In genomic region chr6:12339808-12340487, GRCh38 we compare ENCODE assay signal across 20 cellular contexts.
"Had no signal": no experiment of that assay in that cellular context is flagged by ENCODE, and none has a peak within 500 bp of the region (broad histone marks: within the 10 kb centered on the region; RNA-seq: fewer than 3 reads in every experiment).

No MANE protein-coding gene starts in this region.

- H3K9me3 ChIP-seq: ovary, stomach, testis, upper lobe of right lung had no signal

- H3K4me3 Mint-ChIP-seq: activated T-helper 17 cell treated with anti-CD3 and anti-CD28 coated beads, Interleukin-2, amount 50 U/mL, for 72 hours; dendritic cell treated with granulocyte-macrophage colony-stimulating factor and Interleukin-4, amounts not matched to agents 40 ng/mL and 50 ng/mL, for 4 days; effector memory CD8-positive, alpha-beta T cell; T-helper 2 cell treated with Interferon-gamma antibody and Interleukin-4, amounts not matched to agents 5 μg/mL and 100 μg/mL, for 36 hours had no signal

- H3K4me1 ChIP-seq: foreskin keratinocyte, testis had no signal

- H3K4me1 Mint-ChIP-seq: activated T-helper 17 cell treated with anti-CD3 and anti-CD28 coated beads, Interleukin-2, amount 50 U/mL, for 72 hours had no signal

- H3K36me3 Mint-ChIP-seq: neural progenitor cell had no signal

- H3K9me3 Mint-ChIP-seq: activated T-helper 17 cell treated with anti-CD3 and anti-CD28 coated beads, Interleukin-2, amount 50 U/mL, for 72 hours; dendritic cell treated with granulocyte-macrophage colony-stimulating factor and Interleukin-4, amounts not matched to agents 40 ng/mL and 50 ng/mL, for 4 days; effector memory CD8-positive, alpha-beta T cell; neural progenitor cell; T-helper 2 cell treated with Interferon-gamma antibody and Interleukin-4, amounts not matched to agents 5 μg/mL and 100 μg/mL, for 36 hours had no signal

- ATAC-seq: activated CD4-positive, CD25-positive, alpha-beta regulatory T cell treated with anti-CD3 and anti-CD28 coated beads, Interleukin-2, amount 50 U/mL, for 24 hours; activated T-helper 17 cell treated with anti-CD3 and anti-CD28 coated beads, Interleukin-2, amount 50 U/mL, for 72 hours; effector memory CD8-positive, alpha-beta T cell; foreskin keratinocyte; upper lobe of right lung had no signal

- H3K9ac ChIP-seq: neural progenitor cell had no signal

- H3K27ac ChIP-seq: foreskin keratinocyte, neural progenitor cell, ovary, stomach, testis, upper lobe of right lung had no signal

- H3K4me3 ChIP-seq: lung, neural progenitor cell, ovary, stomach, testis, upper lobe of right lung had no signal

- H3K27ac Mint-ChIP-seq: activated T-helper 17 cell treated with anti-CD3 and anti-CD28 coated beads, Interleukin-2, amount 50 U/mL, for 72 hours; dendritic cell treated with granulocyte-macrophage colony-stimulating factor and Interleukin-4, amounts not matched to agents 40 ng/mL and 50 ng/mL, for 4 days; effector memory CD8-positive, alpha-beta T cell; neural progenitor cell; T-helper 2 cell treated with Interferon-gamma antibody and Interleukin-4, amounts not matched to agents 5 μg/mL and 100 μg/mL, for 36 hours had no signal

- DNase-seq: activated CD4-positive, alpha-beta T cell treated with anti-CD3 and anti-CD28 coated beads, Interleukin-2, amount 50 U/mL, for 1 hour; activated naive CD4-positive, alpha-beta T cell treated with Interleukin-2 at 50 U/mL for 16 hours; activated T-cell treated with anti-CD3 and anti-CD28 coated beads for 4 hours; anterior cingulate cortex; effector memory CD8-positive, alpha-beta T cell; foreskin keratinocyte; glutamatergic neuron; hypothalamus; ovary; stimulated activated CD4-positive, alpha-beta T cell treated with anti-CD3 and anti-CD28 coated beads, Interleukin-12 subunit alpha, Interleukin-12 subunit beta, amount 100 ng/mL, for 4 hours; stimulated activated CD4-positive, alpha-beta T cell treated with anti-CD3 and anti-CD28 coated beads, Interleukin-2, amount 100 ng/mL, for 24 hours; stomach; testis; upper lobe of right lung had no signal

- H3K36me3 ChIP-seq: neural progenitor cell, ovary, stomach, upper lobe of right lung had no signal

- H3K27me3 ChIP-seq: foreskin keratinocyte, neural progenitor cell, ovary, stomach, testis, upper lobe of right lung had no signal
